Comparison of ENCODE assay signal across 11 cellular contexts in genomic region chr3:98777801-98778220, GRCh38. TPM values are rescaled to one million over a fixed set of nuclear protein-coding genes. Genes with fewer than 3 reads are reported as not detected.
A peak's percentile ranks its signal among the peaks of the same experiment; 100 is the strongest.
DNase-seq lines count a peak whose midpoint lies in the region; ATAC-seq and TF ChIP-seq lines count a peak whose summit lies in the region.
"Had no signal": no experiment of that assay in that cellular context is flagged by ENCODE, and none has a peak within 500 bp of the region (broad histone marks: within the 10 kb centered on the region; RNA-seq: fewer than 3 reads in every experiment).

No MANE protein-coding gene starts in this region.

- H3K4me3 Mint-ChIP-seq in activated CD8-positive, alpha-beta memory T cell treated with anti-CD3 and anti-CD28 coated beads, Interleukin-2, amount 10 ng/mL, durations not matched to agents 7 days and 5 days, result no peak overlapping the region

- no peaks in the 10 kb centered on the region for H3K79me2 ChIP-seq in hepatocyte

- no peak for TF ChIP-seq CTCF in HFF-Myc (IDR thresholded peaks at IDR 0.05; ENCODE audit: low read depth, low read length, missing control alignments)
- TF ChIP-seq CTCF in body of pancreas (IDR thresholded peaks at IDR 0.05), result no peak
- TF ChIP-seq CTCF in hepatocyte (IDR thresholded peaks at IDR 0.05; ENCODE audit: poor library complexity), result no peak
- no peak for TF ChIP-seq CTCF in thoracic aorta (IDR thresholded peaks at IDR 0.05)

- CTCF ChIA-PET in activated CD8-positive, alpha-beta memory T cell treated with anti-CD3 and anti-CD28 coated beads, Interleukin-2, amount 10 ng/mL, durations not matched to agents 7 days and 5 days (lab: Charles Lee), result no interaction called here

- H3K4me3 ChIP-seq in HFF-Myc (replicated peaks; ENCODE audit: low read depth, low read length) (no peak overlapping the region), body of pancreas (no peak overlapping the region), hepatocyte (no peak overlapping the region), thoracic aorta (no peak overlapping the region)

- TF ChIP-seq POLR2A in body of pancreas (IDR thresholded peaks at IDR 0.05), result no peak

- H4K20me1 ChIP-seq in hepatocyte (ENCODE audit: insufficient read depth, poor library complexity, severe bottlenecking), result no peaks in the 10 kb centered on the region

- DNase-seq in HFF-Myc (ENCODE audit: extremely low read depth, low read depth) (peak; percentile 7), body of pancreas (no peak), hepatocyte (ENCODE audit: low spot score) (peak; percentile 27), thoracic aorta (ENCODE audit: low spot score) (no peak), ecto neural progenitor cell (ENCODE audit: low spot score) (no peak), amniotic stem cell (lab: John Stamatoyannopoulos, UW) (no peak)
- DNase-seq in activated CD8-positive, alpha-beta memory T cell treated with anti-CD3 and anti-CD28 coated beads, Interleukin-2, amount 10 ng/mL, durations not matched to agents 7 days and 5 days, result no peak
- DNase-seq: dermis blood vessel endothelial cell, DMS153, NCI-H69 had no signal

- no peaks in the 10 kb centered on the region for H3K36me3 Mint-ChIP-seq in activated CD8-positive, alpha-beta memory T cell treated with anti-CD3 and anti-CD28 coated beads, Interleukin-2, amount 10 ng/mL, durations not matched to agents 7 days and 5 days

- ATAC-seq in body of pancreas (peak; percentile 4), thoracic aorta (ENCODE audit: insufficient number of reproducible peaks, low FRiP score, low read depth) (peak; percentile 58), HG02642 (IDR thresholded peaks at IDR 0.05; ENCODE audit: poor library complexity, unreplicated experiment) (no peak)
- ATAC-seq in activated CD8-positive, alpha-beta memory T cell treated with anti-CD3 and anti-CD28 coated beads, Interleukin-2, amount 10 ng/mL, durations not matched to agents 7 days and 5 days, result no peak

- no peak overlapping the region for H3K4me2 ChIP-seq in hepatocyte

- H3K27me3 ChIP-seq in body of pancreas (no peaks in the 10 kb centered on the region), hepatocyte (no peaks in the 10 kb centered on the region), thoracic aorta (replicated peaks; ENCODE audit: insufficient read depth) (no peaks in the 10 kb centered on the region)

- peaks cover 24% of the 10 kb centered on the region for H3K27me3 Mint-ChIP-seq in activated CD8-positive, alpha-beta memory T cell treated with anti-CD3 and anti-CD28 coated beads, Interleukin-2, amount 10 ng/mL, durations not matched to agents 7 days and 5 days

- H3K4me1 ChIP-seq in body of pancreas (peaks cover 32% of the 10 kb centered on the region), hepatocyte (ENCODE audit: insufficient read depth) (peaks cover 32% of the 10 kb centered on the region), thoracic aorta (ENCODE audit: control insufficient read depth in 1 of 2, low read depth in 2 of 2) (peaks cover 32 to 71% of the 10 kb centered on the region in 2 donors)

- H3K4me1 Mint-ChIP-seq in activated CD8-positive, alpha-beta memory T cell treated with anti-CD3 and anti-CD28 coated beads, Interleukin-2, amount 10 ng/mL, durations not matched to agents 7 days and 5 days, result peaks cover 3% of the 10 kb centered on the region

- H3K9me3 ChIP-seq in body of pancreas (no peaks in the 10 kb centered on the region), hepatocyte (ENCODE audit: low read depth) (no peaks in the 10 kb centered on the region), thoracic aorta (no peaks in the 10 kb centered on the region)

- no peaks in the 10 kb centered on the region for H3K9me3 Mint-ChIP-seq in activated CD8-positive, alpha-beta memory T cell treated with anti-CD3 and anti-CD28 coated beads, Interleukin-2, amount 10 ng/mL, durations not matched to agents 7 days and 5 days (ENCODE audit: low read depth)

- intact Hi-C loops in body of pancreas (cut with DNase I), result no loop called here

- H3K36me3 ChIP-seq in body of pancreas (replicated peaks in 1 of 2; ENCODE audit: insufficient read depth in 1 of 2, low read depth in 2 of 2), result no peaks in the 10 kb centered on the region
- no peaks in the 10 kb centered on the region for H3K36me3 ChIP-seq in hepatocyte (replicated peaks; ENCODE audit: insufficient read depth, low read depth)
- H3K36me3 ChIP-seq in thoracic aorta, result no peaks in the 10 kb centered on the region

- H2AFZ ChIP-seq in hepatocyte, result no peak overlapping the region

- H3K27ac Mint-ChIP-seq in activated CD8-positive, alpha-beta memory T cell treated with anti-CD3 and anti-CD28 coated beads, Interleukin-2, amount 10 ng/mL, durations not matched to agents 7 days and 5 days, result no peak overlapping the region

- H3K9me2 ChIP-seq in hepatocyte (replicated peaks; ENCODE audit: insufficient read depth), result no peaks in the 10 kb centered on the region

- peak overlapping the region in 3 of 4 donors; percentile 66 to 71 (median 69) for H3K27ac ChIP-seq in body of pancreas
- peak overlapping the region; percentile 78 for H3K27ac ChIP-seq in hepatocyte
- peak overlapping the region; percentile 70 to 86 for H3K27ac ChIP-seq in thoracic aorta

RNA-seq across cellular contexts. Expression of gene ST3GAL6, which starts 14.7 kb away (rescaled TPM):
- total RNA-seq in body of pancreas (10 to 100 TPM in 1 of 2 donors, 1 to 10 TPM in 1; 8.0 to 35.3 TPM), hepatocyte (15.0 and 16.1 TPM in 2 replicates), thoracic aorta (10 to 100 TPM; 12.0 to 16.9 TPM)
- polyA plus RNA-seq in hepatocyte, result 9.6 and 13.1 TPM in 2 replicates
- under 1 TPM in 1 of 2 experiments, not detected in 1; 0.12 TPM for total RNA-seq in activated CD8-positive, alpha-beta memory T cell treated with anti-CD3 and anti-CD28 coated beads, Interleukin-2, amount 10 ng/mL, durations not matched to agents 7 days and 5 days

Comparison
In these comparisons a context has a peak if more than half of its experiments do, and no peak if none do; other contexts are left out.
1. DNase-seq: peak in HFF-Myc (single experiment) and hepatocyte (single experiment); none in body of pancreas (0 of 4), thoracic aorta (single experiment), ecto neural progenitor cell (single experiment), activated CD8-positive, alpha-beta memory T cell treated with anti-CD3 and anti-CD28 coated beads, Interleukin-2, amount 10 ng/mL, durations not matched to agents 7 days and 5 days (single experiment) and amniotic stem cell (single experiment).
2. ATAC-seq: peak in body of pancreas (single experiment) and thoracic aorta (single experiment); none in HG02642 (single experiment) and activated CD8-positive, alpha-beta memory T cell treated with anti-CD3 and anti-CD28 coated beads, Interleukin-2, amount 10 ng/mL, durations not matched to agents 7 days and 5 days (single experiment).
3. RNA of gene ST3GAL6, which starts 14.7 kb away (total RNA-seq): 8.0 to 35.3 TPM in body of pancreas, 12.0 to 16.9 TPM in thoracic aorta and 15.0 to 16.1 TPM in hepatocyte; 0.12 TPM in activated CD8-positive, alpha-beta memory T cell treated with anti-CD3 and anti-CD28 coated beads, Interleukin-2, amount 10 ng/mL, durations not matched to agents 7 days and 5 days; every median in the first group is over 4 times any median in the second.
4. Peak in every context shown above with its lines, with median percentiles within 50 percentile points of each other: H3K27ac ChIP-seq.